Comparison of ENCODE assay signal across 24 cellular contexts in genomic region chr6:2992330-2992979, GRCh38. TPM values are rescaled to one million over a fixed set of nuclear protein-coding genes. Genes with fewer than 3 reads are reported as not detected.
DNase-seq lines count a peak whose midpoint lies in the region; ATAC-seq, FAIRE-seq and TF ChIP-seq lines count a peak whose summit lies in the region.
"Had no signal": no experiment of that assay in that cellular context is flagged by ENCODE, and none has a peak within 500 bp of the region (broad histone marks: within the 10 kb centered on the region; RNA-seq: fewer than 3 reads in every experiment).

No MANE protein-coding gene starts in this region.

- H3K4me1 ChIP-seq in right cardiac atrium (ENCODE audit: control insufficient read depth, insufficient read depth, low read length) (no peaks in the 10 kb centered on the region), right atrium auricular region (peaks cover 0 to 21% of the 10 kb centered on the region in 2 donors), neural progenitor cell (peaks cover 21% of the 10 kb centered on the region), pancreas (peaks cover 0 to 14% (median 0%) of the 10 kb centered on the region in 3 donors)

- no peak overlapping the region for H3K4me2 ChIP-seq in neural progenitor cell

- peak overlapping the region; percentile 2 for H3K4me3 Mint-ChIP-seq in neural progenitor cell
- H3K4me3 Mint-ChIP-seq: CD4-positive, CD25-positive, alpha-beta regulatory T cell; stimulated activated memory B cell treated with anti-CD40 and anti-IgM and Interleukin-4, amounts not matched to agents 10 μg/mL and 1 μg/mL and 100 μg/mL, for 72 hours; T-helper 1 cell treated with Interleukin-12 subunit alpha and Interleukin-12 subunit beta and Interleukin-4 antibody, amounts not matched to agents 30 μg/mL and 1 μg/mL, for 36 hours had no signal

- ATAC-seq in right cardiac atrium (no peak), pancreas (no peak), GM21360 (IDR thresholded peaks at IDR 0.05; ENCODE audit: unreplicated experiment) (no peak)
- ATAC-seq: HepG2; Right ventricle myocardium inferior; SK-N-SH treated with all-trans-retinoic acid at 6 μM for 48 hours; stimulated activated memory B cell treated with anti-CD40 and anti-IgM and Interleukin-4, amounts not matched to agents 10 μg/mL and 1 μg/mL and 100 μg/mL, for 72 hours had no signal

- H3F3A ChIP-seq in neural progenitor cell (ENCODE audit: low read depth), result peaks cover 37% of the 10 kb centered on the region

- no peak overlapping the region for H3K9ac ChIP-seq in neural progenitor cell

- DNase-seq in right cardiac atrium (no peak), right atrium auricular region (ENCODE audit: low spot score) (no peak), coronary artery (ENCODE audit: low spot score) (no peak), neural progenitor cell (ENCODE audit: low spot score) (no peak), GM12892 (ENCODE audit: insufficient read length) (no peak), pancreas (no peak)
- DNase-seq: activated CD4-positive, alpha-beta T cell treated with anti-CD3 and anti-CD28 coated beads, Interleukin-2, amount 50 U/mL, for 48 hours; activated CD4-positive, CD25-positive, alpha-beta regulatory T cell treated with anti-CD3 and anti-CD28 coated beads, Interleukin-2, amount 50 U/mL, for 72 hours; activated naive CD4-positive, alpha-beta T cell treated with anti-CD3 and anti-CD28 coated beads, Interleukin-2, amount 50 U/mL, for 16 hours; AML-193; CD4-positive, CD25-positive, alpha-beta regulatory T cell; EL; H7; Kasumi-1; NCI-H1436; NCI-H2081 treated with DMSO at 0.1 percent for 48 hours had no signal

- H3K36me3 ChIP-seq in right atrium auricular region, result no peaks in the 10 kb centered on the region
- H3K36me3 ChIP-seq in neural progenitor cell, result no peaks in the 10 kb centered on the region
- no peaks in the 10 kb centered on the region for H3K36me3 ChIP-seq in pancreas

- H3K9me3 ChIP-seq in right cardiac atrium (ENCODE audit: control insufficient read depth, low read length) (no peaks in the 10 kb centered on the region), right atrium auricular region (no peaks in the 10 kb centered on the region), neural progenitor cell (ENCODE audit: low read depth) (no peaks in the 10 kb centered on the region), pancreas (no peaks in the 10 kb centered on the region)

- 95% methylated on average over 6 of the region's 6 CpGs for WGBS in right cardiac atrium
- 90 to 94% methylated on average over 6 of the region's 6 CpGs for WGBS in pancreas, 2 donors

- intact Hi-C loops in right cardiac atrium (cut with DNase I) (no loop called here), pancreas (cut with DNase I) (no loop called here)

- peaks cover 25% of the 10 kb centered on the region for H3K4me1 Mint-ChIP-seq in neural progenitor cell

- no peaks in the 10 kb centered on the region for H3K36me3 Mint-ChIP-seq in neural progenitor cell
- H3K36me3 Mint-ChIP-seq: CD4-positive, CD25-positive, alpha-beta regulatory T cell; stimulated activated memory B cell treated with anti-CD40 and anti-IgM and Interleukin-4, amounts not matched to agents 10 μg/mL and 1 μg/mL and 100 μg/mL, for 72 hours had no signal

- FAIRE-seq in GM12892 (lab: Jason Lieb, UNC) (no peak), pancreas (lab: Jason Lieb, UNC) (no peak)
- FAIRE-seq: bronchial epithelial cell, HepG2 had no signal

- no peak overlapping the region for H2AFZ ChIP-seq in neural progenitor cell (replicated peaks)
- H2AFZ ChIP-seq: hepatocyte had no signal

- H3K27ac ChIP-seq in right cardiac atrium (ENCODE audit: low read length), result peak overlapping the region; percentile 3
- H3K27ac ChIP-seq in right atrium auricular region, result no peak overlapping the region
- H3K27ac ChIP-seq in coronary artery, result peak overlapping the region; percentile 1 to 94
- H3K27ac ChIP-seq in neural progenitor cell, result no peak overlapping the region
- H3K27ac ChIP-seq in pancreas, result no peak overlapping the region

- H4K20me1 ChIP-seq in neural progenitor cell (ENCODE audit: low read depth), result no peaks in the 10 kb centered on the region

- H3K27me3 ChIP-seq in right cardiac atrium (ENCODE audit: control insufficient read depth, insufficient read depth) (no peaks in the 10 kb centered on the region), right atrium auricular region (no peaks in the 10 kb centered on the region), neural progenitor cell (no peaks in the 10 kb centered on the region), pancreas (no peaks in the 10 kb centered on the region)
- H3K27me3 ChIP-seq: hepatocyte had no signal

- peak overlapping the region; percentile 19 for H3K27ac Mint-ChIP-seq in neural progenitor cell
- H3K27ac Mint-ChIP-seq: CD4-positive, CD25-positive, alpha-beta regulatory T cell; stimulated activated memory B cell treated with anti-CD40 and anti-IgM and Interleukin-4, amounts not matched to agents 10 μg/mL and 1 μg/mL and 100 μg/mL, for 72 hours; T-helper 1 cell treated with Interleukin-12 subunit alpha and Interleukin-12 subunit beta and Interleukin-4 antibody, amounts not matched to agents 30 μg/mL and 1 μg/mL, for 36 hours had no signal

- no peaks in the 10 kb centered on the region for H3K9me3 Mint-ChIP-seq in neural progenitor cell
- H3K9me3 Mint-ChIP-seq: CD4-positive, CD25-positive, alpha-beta regulatory T cell; stimulated activated memory B cell treated with anti-CD40 and anti-IgM and Interleukin-4, amounts not matched to agents 10 μg/mL and 1 μg/mL and 100 μg/mL, for 72 hours; T-helper 1 cell treated with Interleukin-12 subunit alpha and Interleukin-12 subunit beta and Interleukin-4 antibody, amounts not matched to agents 30 μg/mL and 1 μg/mL, for 36 hours had no signal

- H3K4me3 ChIP-seq in right cardiac atrium (ENCODE audit: low read length), result no peak overlapping the region
- no peak overlapping the region for H3K4me3 ChIP-seq in right atrium auricular region
- no peak overlapping the region for H3K4me3 ChIP-seq in coronary artery
- H3K4me3 ChIP-seq in neural progenitor cell, result no peak overlapping the region
- no peak overlapping the region for H3K4me3 ChIP-seq in pancreas
- H3K4me3 ChIP-seq: hepatocyte had no signal

- no peak for TF ChIP-seq POLR2A in GM12892 (IDR thresholded peaks at IDR 0.05; ENCODE audit: low read depth, low read length)

- H3K79me2 ChIP-seq in neural progenitor cell (ENCODE audit: low read depth), result no peaks in the 10 kb centered on the region

- H3K27me3 Mint-ChIP-seq in neural progenitor cell (ENCODE audit: insufficient read depth, low read depth), result peaks cover 7% of the 10 kb centered on the region
- H3K27me3 Mint-ChIP-seq: stimulated activated memory B cell treated with anti-CD40 and anti-IgM and Interleukin-4, amounts not matched to agents 10 μg/mL and 1 μg/mL and 100 μg/mL, for 72 hours had no signal

- no peak for TF ChIP-seq CTCF in right atrium auricular region (IDR thresholded peaks at IDR 0.05)
- no peak for TF ChIP-seq CTCF in coronary artery (IDR thresholded peaks at IDR 0.05)
- no peak for TF ChIP-seq CTCF in neural progenitor cell (IDR thresholded peaks at IDR 0.05)
- TF ChIP-seq CTCF in pancreas (IDR thresholded peaks at IDR 0.05), result no peak

RNA-seq across cellular contexts. Expression of gene NQO2, which starts 7.2 kb away (rescaled TPM):
- total RNA-seq in right cardiac atrium, result 10 to 100 TPM; 38.1 to 60.6 (median 46.8) TPM
- polyA plus RNA-seq in right cardiac atrium, result 71.0 TPM
- 10 to 100 TPM; 37.6 to 68.1 TPM for total RNA-seq in right atrium auricular region
- 17.2 and 19.5 TPM in 2 replicates for total RNA-seq in neural progenitor cell (ENCODE audit: low replicate concordance)
- polyA plus RNA-seq in GM12892 (2012; ENCODE audit: missing spikeins), result 9.2 TPM
- 10 to 100 TPM; 12.7 to 21.6 (median 18.0) TPM for total RNA-seq in pancreas
- polyA plus RNA-seq in pancreas, result 10 to 100 TPM; 21.2 to 23.0 TPM

RNA-seq across cellular contexts. Expression of gene SERPINB6, which starts 21.1 kb away (rescaled TPM):
- total RNA-seq in right cardiac atrium, result 100 to 1,000 TPM; 181 to 265 (median 207) TPM
- 172 TPM for polyA plus RNA-seq in right cardiac atrium
- total RNA-seq in right atrium auricular region, result 100 to 1,000 TPM; 181 to 184 TPM
- 13.3 and 17.4 TPM in 2 replicates for total RNA-seq in neural progenitor cell (ENCODE audit: low replicate concordance)
- polyA plus RNA-seq in GM12892 (2012; ENCODE audit: missing spikeins), result 5.9 TPM
- total RNA-seq in pancreas, result 100 to 1,000 TPM in 2 of 6 donors, 10 to 100 TPM in 4; 77.7 to 110 (median 97.3) TPM
- 100 to 1,000 TPM; 108 to 193 TPM for polyA plus RNA-seq in pancreas

Comparison
In these comparisons a context has a peak if more than half of its experiments do, and no peak if none do; other contexts are left out.
1. H3K27ac ChIP-seq: peak in right cardiac atrium (single experiment) and coronary artery (2 of 2); none in right atrium auricular region (0 of 2), neural progenitor cell (single experiment) and pancreas (0 of 4).